ENCODE assay signal across 6 cellular contexts in the genomic region with DNA sequence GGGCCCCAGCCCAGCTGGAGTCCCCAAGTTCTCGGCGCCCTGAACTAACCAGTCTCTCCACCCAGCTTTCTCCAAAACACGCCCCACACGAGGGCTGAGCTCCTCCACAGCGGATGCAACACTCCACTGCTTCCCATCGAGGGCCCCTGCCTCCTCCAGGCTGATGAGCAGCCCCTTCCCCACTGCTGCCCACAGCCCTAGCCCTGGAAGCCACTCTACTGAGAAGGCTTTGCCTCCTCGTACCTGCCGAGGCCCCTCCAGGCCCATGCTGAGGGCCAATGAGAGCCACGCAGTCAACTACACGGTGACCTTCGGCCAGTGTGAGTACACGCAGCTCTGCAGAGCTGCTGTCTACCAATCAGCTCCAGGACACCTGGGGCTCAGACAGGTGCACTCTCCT. TPM values are rescaled to one million over a fixed set of nuclear protein-coding genes. Genes with fewer than 3 reads are reported as not detected.
DNase-seq lines count a peak whose midpoint lies in the region; ATAC-seq, FAIRE-seq and TF ChIP-seq lines count a peak whose summit lies in the region.
"Not testable (repeated sequence)": the region's sequence is repeated elsewhere in the genome, so short reads cannot be mapped to it uniquely, and the experiment has no call there.

No MANE protein-coding gene starts in this region.

- not testable (repeated sequence) for TF ChIP-seq CTCF in WTC11 (IDR thresholded peaks at IDR 0.05); chondrocyte (IDR thresholded peaks at IDR 0.05); kidney (IDR thresholded peaks at IDR 0.05; ENCODE audit: borderline replicate concordance, extremely low read depth, insufficient read depth); lower lobe of right lung (IDR thresholded peaks at IDR 0.05)

- not testable (repeated sequence) for H3K27me3 ChIP-seq in lower lobe of right lung (ENCODE audit: low read depth)

- H3K9ac ChIP-seq in kidney (ENCODE audit: low read length in 2 of 2) = not testable (repeated sequence)

- intact Hi-C loops in kidney (cut with DNase I); lower lobe of right lung (cut with DNase I); posterior vena cava (cut with DNase I): not testable (repeated sequence)

- H3K4me3 ChIP-seq in kidney (ENCODE audit: low read length in 2 of 2); lower lobe of right lung: not testable (repeated sequence)

- not testable (repeated sequence) for H3K4me1 Mint-ChIP-seq in WTC11; chondrocyte (ENCODE audit: low read depth); stimulated activated memory B cell treated with anti-CD40 and anti-IgM and Interleukin-4, amounts not matched to agents 10 μg/mL and 1 μg/mL and 100 μg/mL, for 72 hours

- FAIRE-seq in kidney (lab: Jason Lieb, UNC) = not testable (repeated sequence)

- not testable (repeated sequence) for H3K4me3 Mint-ChIP-seq in WTC11; chondrocyte (ENCODE audit: unreplicated experiment); stimulated activated memory B cell treated with anti-CD40 and anti-IgM and Interleukin-4, amounts not matched to agents 10 μg/mL and 1 μg/mL and 100 μg/mL, for 72 hours

- CTCF ChIA-PET in WTC11 (lab: Charles Lee) = not testable (repeated sequence)

- H3K9me3 Mint-ChIP-seq in WTC11; chondrocyte (ENCODE audit: low read depth); stimulated activated memory B cell treated with anti-CD40 and anti-IgM and Interleukin-4, amounts not matched to agents 10 μg/mL and 1 μg/mL and 100 μg/mL, for 72 hours: not testable (repeated sequence)

- not testable (repeated sequence) for H3K36me3 Mint-ChIP-seq in WTC11; chondrocyte (ENCODE audit: low read depth); stimulated activated memory B cell treated with anti-CD40 and anti-IgM and Interleukin-4, amounts not matched to agents 10 μg/mL and 1 μg/mL and 100 μg/mL, for 72 hours

- H3K4me1 ChIP-seq in kidney (ENCODE audit: control insufficient read depth in 1 of 2, insufficient read depth in 1 of 2, low read depth in 1 of 2, low read length in 2 of 2); lower lobe of right lung: not testable (repeated sequence)

- not testable (repeated sequence) for H3K36me3 ChIP-seq in kidney (ENCODE audit: control insufficient read depth in 1 of 2, insufficient read depth in 2 of 2, low read length in 2 of 2); lower lobe of right lung

- not testable (repeated sequence) for H3K27ac ChIP-seq in kidney (ENCODE audit: low read depth in 2 of 2, low read length in 2 of 2); lower lobe of right lung

- not testable (repeated sequence) for H3K27ac Mint-ChIP-seq in WTC11; chondrocyte (ENCODE audit: unreplicated experiment); stimulated activated memory B cell treated with anti-CD40 and anti-IgM and Interleukin-4, amounts not matched to agents 10 μg/mL and 1 μg/mL and 100 μg/mL, for 72 hours

- peak; percentile 68 for ATAC-seq in WTC11
- not testable (repeated sequence) for ATAC-seq in lower lobe of right lung
- peak; percentile 18 for ATAC-seq in stimulated activated memory B cell treated with anti-CD40 and anti-IgM and Interleukin-4, amounts not matched to agents 10 μg/mL and 1 μg/mL and 100 μg/mL, for 72 hours

- H3K27me3 Mint-ChIP-seq in WTC11 (ENCODE audit: low read depth); chondrocyte (ENCODE audit: low read depth); stimulated activated memory B cell treated with anti-CD40 and anti-IgM and Interleukin-4, amounts not matched to agents 10 μg/mL and 1 μg/mL and 100 μg/mL, for 72 hours: not testable (repeated sequence)

- H3K9me3 ChIP-seq in kidney (ENCODE audit: control insufficient read depth in 1 of 2, low read length in 2 of 2); lower lobe of right lung: not testable (repeated sequence)

- POLR2A ChIA-PET in WTC11 (lab: Charles Lee) = not testable (repeated sequence)

- DNase-seq in WTC11 (ENCODE audit: low spot score) (peak; percentile 11), chondrocyte (ENCODE audit: low spot score) (peak; percentile 89), kidney (peak; percentile 61), lower lobe of right lung (peak; percentile 24), posterior vena cava (ENCODE audit: low spot score) (peak; percentile 68)

RNA-seq across cellular contexts. Expression of a gene that starts 28.0 kb away (rescaled TPM):
- total RNA-seq in WTC11 (2021) (9.1 to 12.5 TPM (median 9.3 TPM) in 3 replicates), chondrocyte (9.3 to 30.0 TPM (median 14.1 TPM) in 3 replicates), kidney (19.5 TPM), lower lobe of right lung (23.9 TPM), posterior vena cava (10 to 100 TPM; 19.7 to 20.8 TPM)
- 7.7 TPM for polyA plus RNA-seq in kidney (ENCODE audit: insufficient read depth, low read depth, low replicate concordance)

Comparison
In these comparisons a context has a peak if more than half of its experiments do, and no peak if none do; other contexts are left out.
1. DNase-seq: peak in every context shown above with its lines; median percentile 89 in chondrocyte; 68 in posterior vena cava; 61 in kidney; 24 in lower lobe of right lung; 11 in WTC11.